13 cellular contexts compared by ENCODE assay signal in genomic region chr20:4950437-4950836, GRCh38. TPM values are rescaled to one million over a fixed set of nuclear protein-coding genes. Genes with fewer than 3 reads are reported as not detected.
DNase-seq lines count a peak whose midpoint lies in the region; ATAC-seq and TF ChIP-seq lines count a peak whose summit lies in the region.
"Had no signal": no experiment of that assay in that cellular context is flagged by ENCODE, and none has a peak within 500 bp of the region (broad histone marks: within the 10 kb centered on the region; RNA-seq: fewer than 3 reads in every experiment).

No MANE protein-coding gene starts in this region.

- H3K36me3 Mint-ChIP-seq in CD8-positive, alpha-beta T cell: peaks cover 43% of the 10 kb centered on the region
- H3K36me3 Mint-ChIP-seq in activated T-helper 1 cell treated with anti-CD3 and anti-CD28 coated beads, Interleukin-12 subunit alpha, Interleukin-12 subunit beta, Interleukin-2, Interleukin-4 antibody, amounts not matched to agents 30 ng/mL and 10 ng/mL and 1 ng/mL, durations not matched to agents 14 hours and 24 hours and 36 hours (ENCODE audit: low read depth): peaks cover 19% of the 10 kb centered on the region
- peaks cover 5% of the 10 kb centered on the region for H3K36me3 Mint-ChIP-seq in stimulated activated effector memory CD8-positive, alpha-beta T cell treated with anti-CD3 and anti-CD28 coated beads, Interleukin-12 subunit alpha, Interleukin-12 subunit beta, amount 100 ng/mL, for 72 hours

- H3K27me3 ChIP-seq in CD8-positive, alpha-beta T cell (ENCODE audit: insufficient read depth, low read length): no peaks in the 10 kb centered on the region
- no peaks in the 10 kb centered on the region for H3K27me3 ChIP-seq in esophagus squamous epithelium

- no peaks in the 10 kb centered on the region for H3K9me3 Mint-ChIP-seq in CD8-positive, alpha-beta T cell
- H3K9me3 Mint-ChIP-seq in activated T-helper 1 cell treated with anti-CD3 and anti-CD28 coated beads, Interleukin-12 subunit alpha, Interleukin-12 subunit beta, Interleukin-2, Interleukin-4 antibody, amounts not matched to agents 30 ng/mL and 10 ng/mL and 1 ng/mL, durations not matched to agents 14 hours and 24 hours and 36 hours: peaks cover 5% of the 10 kb centered on the region
- no peaks in the 10 kb centered on the region for H3K9me3 Mint-ChIP-seq in stimulated activated effector memory CD8-positive, alpha-beta T cell treated with anti-CD3 and anti-CD28 coated beads, Interleukin-12 subunit alpha, Interleukin-12 subunit beta, amount 100 ng/mL, for 72 hours
- H3K9me3 Mint-ChIP-seq: activated naive CD4-positive, alpha-beta T cell treated with anti-CD3 and anti-CD28 coated beads, Interleukin-2, amount 50 U/mL, for 24 hours; H9; naive thymus-derived CD8-positive, alpha-beta T cell had no signal

- DNase-seq in CD8-positive, alpha-beta T cell: no peak
- DNase-seq in activated T-helper 1 cell treated with anti-CD3 and anti-CD28 coated beads, Interleukin-12 subunit alpha, Interleukin-12 subunit beta, Interleukin-2, Interleukin-4 antibody, amounts not matched to agents 30 ng/mL and 10 ng/mL and 1 ng/mL, durations not matched to agents 14 hours and 24 hours and 36 hours (ENCODE audit: low spot score): no peak
- DNase-seq in esophagus squamous epithelium (lab: John Stamatoyannopoulos, UW): no peak
- no peak for DNase-seq in stimulated activated effector memory CD8-positive, alpha-beta T cell treated with anti-CD3 and anti-CD28 coated beads, Interleukin-12 subunit alpha, Interleukin-12 subunit beta, amount 100 ng/mL, for 72 hours (ENCODE audit: low spot score in 2 of 2)
- no peak for DNase-seq in NCI-H1930 (lab: John Stamatoyannopoulos, UW)
- DNase-seq in activated naive CD4-positive, alpha-beta T cell (lab: John Stamatoyannopoulos, UW): no peak
- DNase-seq: H9, NCI-H345, right cardiac atrium had no signal

- H3K4me3 ChIP-seq in CD8-positive, alpha-beta T cell (ENCODE audit: low read depth, low read length): no peak overlapping the region
- H3K4me3 ChIP-seq in esophagus squamous epithelium: no peak overlapping the region

- H3K4me3 Mint-ChIP-seq in CD8-positive, alpha-beta T cell: no peak overlapping the region
- no peak overlapping the region for H3K4me3 Mint-ChIP-seq in activated T-helper 1 cell treated with anti-CD3 and anti-CD28 coated beads, Interleukin-12 subunit alpha, Interleukin-12 subunit beta, Interleukin-2, Interleukin-4 antibody, amounts not matched to agents 30 ng/mL and 10 ng/mL and 1 ng/mL, durations not matched to agents 14 hours and 24 hours and 36 hours
- H3K4me3 Mint-ChIP-seq in stimulated activated effector memory CD8-positive, alpha-beta T cell treated with anti-CD3 and anti-CD28 coated beads, Interleukin-12 subunit alpha, Interleukin-12 subunit beta, amount 100 ng/mL, for 72 hours: no peak overlapping the region
- H3K4me3 Mint-ChIP-seq: activated naive CD4-positive, alpha-beta T cell treated with anti-CD3 and anti-CD28 coated beads, Interleukin-2, amount 50 U/mL, for 24 hours; H9 had no signal

- peaks cover 17% of the 10 kb centered on the region for H3K4me1 Mint-ChIP-seq in CD8-positive, alpha-beta T cell (ENCODE audit: low read depth)
- H3K4me1 Mint-ChIP-seq in activated T-helper 1 cell treated with anti-CD3 and anti-CD28 coated beads, Interleukin-12 subunit alpha, Interleukin-12 subunit beta, Interleukin-2, Interleukin-4 antibody, amounts not matched to agents 30 ng/mL and 10 ng/mL and 1 ng/mL, durations not matched to agents 14 hours and 24 hours and 36 hours (ENCODE audit: low read depth): peaks cover 39% of the 10 kb centered on the region
- H3K4me1 Mint-ChIP-seq in stimulated activated effector memory CD8-positive, alpha-beta T cell treated with anti-CD3 and anti-CD28 coated beads, Interleukin-12 subunit alpha, Interleukin-12 subunit beta, amount 100 ng/mL, for 72 hours: peaks cover 35% of the 10 kb centered on the region

- POLR2A ChIA-PET in CD8-positive, alpha-beta T cell (lab: Charles Lee): no interaction called here

- TF ChIP-seq POLR2A in esophagus squamous epithelium (IDR thresholded peaks at IDR 0.05): no peak

- no peak for ATAC-seq in CD8-positive, alpha-beta T cell
- ATAC-seq in stimulated activated effector memory CD8-positive, alpha-beta T cell treated with anti-CD3 and anti-CD28 coated beads, Interleukin-12 subunit alpha, Interleukin-12 subunit beta, amount 100 ng/mL, for 72 hours: no peak
- no peak for ATAC-seq in GM18868 (IDR thresholded peaks at IDR 0.05; ENCODE audit: unreplicated experiment)
- no peak for ATAC-seq in HG02884 (IDR thresholded peaks at IDR 0.05; ENCODE audit: unreplicated experiment)

- CTCF ChIA-PET in CD8-positive, alpha-beta T cell (lab: Charles Lee): interaction anchor here (0.9 to 1.4 kb wide), 6 partner anchors 8 to 167 kb away, joined by 3 to 5 read pairs (median 4); no protein-coding TSS in a partner anchor

- no peaks in the 10 kb centered on the region for H3K9me3 ChIP-seq in CD8-positive, alpha-beta T cell (ENCODE audit: low read length)
- no peaks in the 10 kb centered on the region for H3K9me3 ChIP-seq in esophagus squamous epithelium

- intact Hi-C loops in CD8-positive, alpha-beta T cell (cut with DNase I, micrococcal nuclease): loop anchor here in 1 of 2 experiments (5.0 kb wide), 1 partner anchor 1388 kb away; no protein-coding TSS in a partner anchor
- intact Hi-C loops in activated T-helper 1 cell treated with anti-CD3 and anti-CD28 coated beads, Interleukin-12 subunit alpha, Interleukin-12 subunit beta, Interleukin-2, Interleukin-4 antibody, amounts not matched to agents 30 ng/mL and 10 ng/mL and 1 ng/mL, durations not matched to agents 14 hours and 24 hours and 36 hours (cut with micrococcal nuclease): no loop called here
- intact Hi-C loops in esophagus squamous epithelium (cut with DNase I): no loop called here

- H3K27ac ChIP-seq in CD8-positive, alpha-beta T cell (ENCODE audit: low read depth, low read length): no peak overlapping the region
- peak overlapping the region; percentile 52 to 84 (median 68) for H3K27ac ChIP-seq in esophagus squamous epithelium

- no peaks in the 10 kb centered on the region for H3K4me1 ChIP-seq in CD8-positive, alpha-beta T cell (ENCODE audit: insufficient read depth, low read length)
- H3K4me1 ChIP-seq in esophagus squamous epithelium: peaks cover 0 to 40% (median 16%) of the 10 kb centered on the region in 3 donors

- peak overlapping the region; percentile 62 for H3K27ac Mint-ChIP-seq in CD8-positive, alpha-beta T cell
- H3K27ac Mint-ChIP-seq in activated T-helper 1 cell treated with anti-CD3 and anti-CD28 coated beads, Interleukin-12 subunit alpha, Interleukin-12 subunit beta, Interleukin-2, Interleukin-4 antibody, amounts not matched to agents 30 ng/mL and 10 ng/mL and 1 ng/mL, durations not matched to agents 14 hours and 24 hours and 36 hours: peak overlapping the region; percentile 40
- H3K27ac Mint-ChIP-seq in stimulated activated effector memory CD8-positive, alpha-beta T cell treated with anti-CD3 and anti-CD28 coated beads, Interleukin-12 subunit alpha, Interleukin-12 subunit beta, amount 100 ng/mL, for 72 hours: peak overlapping the region; percentile 27

- no peak for TF ChIP-seq CTCF in CD8-positive, alpha-beta T cell (IDR thresholded peaks at IDR 0.05)
- no peak for TF ChIP-seq CTCF in esophagus squamous epithelium (IDR thresholded peaks at IDR 0.05)

- WGBS in esophagus squamous epithelium, 2 donors: 49 to 55% methylated on average over 1 to 3 of the region's 3 CpGs

- H3K27me3 Mint-ChIP-seq in CD8-positive, alpha-beta T cell (ENCODE audit: low read depth): no peaks in the 10 kb centered on the region
- H3K27me3 Mint-ChIP-seq in activated T-helper 1 cell treated with anti-CD3 and anti-CD28 coated beads, Interleukin-12 subunit alpha, Interleukin-12 subunit beta, Interleukin-2, Interleukin-4 antibody, amounts not matched to agents 30 ng/mL and 10 ng/mL and 1 ng/mL, durations not matched to agents 14 hours and 24 hours and 36 hours (ENCODE audit: insufficient read depth): peaks cover 2% of the 10 kb centered on the region
- H3K27me3 Mint-ChIP-seq: activated naive CD4-positive, alpha-beta T cell treated with anti-CD3 and anti-CD28 coated beads, Interleukin-2, amount 50 U/mL, for 24 hours; naive thymus-derived CD8-positive, alpha-beta T cell had no signal

- H3K36me3 ChIP-seq in CD8-positive, alpha-beta T cell (ENCODE audit: insufficient read depth, low read length): no peaks in the 10 kb centered on the region
- H3K36me3 ChIP-seq in esophagus squamous epithelium: peaks cover 0 to 8% (median 0%) of the 10 kb centered on the region in 3 donors

RNA-seq across cellular contexts. Expression of gene SLC23A2, which starts 50.9 kb away (rescaled TPM):
- 10 to 100 TPM; 21.1 to 22.0 TPM for total RNA-seq in CD8-positive, alpha-beta T cell
- total RNA-seq in activated T-helper 1 cell treated with anti-CD3 and anti-CD28 coated beads, Interleukin-12 subunit alpha, Interleukin-12 subunit beta, Interleukin-2, Interleukin-4 antibody, amounts not matched to agents 30 ng/mL and 10 ng/mL and 1 ng/mL, durations not matched to agents 14 hours and 24 hours and 36 hours: 28.5 and 31.5 TPM in 2 replicates
- total RNA-seq in esophagus squamous epithelium: 10 to 100 TPM in 2 of 4 donors, 1 to 10 TPM in 2; 3.6 to 15.1 (median 11.1) TPM
